8 cellular contexts compared by ENCODE assay signal in genomic region chr2:190534310-190535118, GRCh38. TPM values are rescaled to one million over a fixed set of nuclear protein-coding genes. Genes with fewer than 3 reads are reported as not detected.
DNase-seq lines count a peak whose midpoint lies in the region; ATAC-seq lines count a peak whose summit lies in the region.

TSS of gene NEMP2 (minus strand) at chr2:190534722. CDS start at chr2:190534655, 67 bp downstream.

- CTCF ChIA-PET in CD4-positive, alpha-beta memory T cell (lab: Charles Lee; ENCODE audit: partially characterized antibody): interaction anchor here (1.0 to 3.9 kb wide), 6 partner anchors 9 to 152 kb away, joined by 3 to 15 read pairs (median 3); no protein-coding TSS in a partner anchor

- H3K27ac ChIP-seq in CD4-positive, alpha-beta memory T cell (ENCODE audit: low read depth, low read length): peak within 1 kb of the TSS; percentile 87

- H3K9me3 Mint-ChIP-seq in CD4-positive, alpha-beta memory T cell: peaks cover 0 to 26% (median 12%) of the 10 kb centered on the region in 8 donors

- H3K4me1 Mint-ChIP-seq in CD4-positive, alpha-beta memory T cell: peaks cover 42 to 66% (median 52%) of the 10 kb centered on the region in 4 donors

- H3K27me3 Mint-ChIP-seq in CD4-positive, alpha-beta memory T cell: no peaks in the 10 kb centered on the region

- ATAC-seq in GM19372 (IDR thresholded peaks at IDR 0.05; ENCODE audit: low read depth, unreplicated experiment): peak; percentile 67
- ATAC-seq in HG03520 (IDR thresholded peaks at IDR 0.05; ENCODE audit: unreplicated experiment): peak; percentile 65

- peak; percentile 75 to 87 (median 81) for DNase-seq in CD4-positive, alpha-beta memory T cell
- DNase-seq in NT2/D1 (ENCODE audit: low read depth, low spot score) (peak; percentile 80), epidermal melanocyte (ENCODE audit: insufficient read length, low spot score) (peak; percentile 51), middle frontal gyrus (ENCODE audit: extremely low spot score, low spot score) (peak; percentile 35)
- peak; percentile 59 for DNase-seq in activated CD8-positive, alpha-beta memory T cell treated with anti-CD3 and anti-CD28 coated beads, Interleukin-2, amount 50 U/mL, for 24 hours (ENCODE audit: extremely low read depth)
- DNase-seq in stimulated activated CD8-positive, alpha-beta memory T cell treated with anti-CD3 and anti-CD28 coated beads, Interleukin-4, amount 100 ng/mL, for 24 hours (ENCODE audit: low read depth): peak; percentile 81

- peak within 1 kb of the TSS; percentile 94 to 99 (median 98) for H3K4me3 Mint-ChIP-seq in CD4-positive, alpha-beta memory T cell

- peaks cover 46% of the 10 kb centered on the region for H3K4me1 ChIP-seq in CD4-positive, alpha-beta memory T cell (ENCODE audit: insufficient read depth, low read length)
- H3K4me1 ChIP-seq in NT2/D1 (ENCODE audit: insufficient read depth, insufficient read length): peaks cover 2% of the 10 kb centered on the region

- POLR2A ChIA-PET in CD4-positive, alpha-beta memory T cell (lab: Charles Lee; ENCODE audit: partially characterized antibody): interaction anchor here (0.7 to 3.4 kb wide), 33 partner anchors 10 to 1143 kb away, joined by 3 to 55 read pairs (median 6); partner anchors contain the start of genes GLS, HIBCH, MFSD6 and NAB1

- H3K36me3 Mint-ChIP-seq in CD4-positive, alpha-beta memory T cell: peaks cover 13 to 21% of the 10 kb centered on the region in 2 donors

- intact Hi-C loops in CD4-positive, alpha-beta memory T cell (cut with micrococcal nuclease): loop anchor here (1.0 to 10.0 kb wide), 6 partner anchors 14 to 750 kb away; partner anchors contain the start of genes GLS, HIBCH, MFSD6 and ORMDL1

- H3K4me3 ChIP-seq in CD4-positive, alpha-beta memory T cell (ENCODE audit: low read length in 2 of 2): peak within 1 kb of the TSS; percentile 82 to 89
- H3K4me3 ChIP-seq in NT2/D1 (ENCODE audit: insufficient read length, low read depth): peak within 1 kb of the TSS; percentile 72

- no peaks in the 10 kb centered on the region for H3K36me3 ChIP-seq in CD4-positive, alpha-beta memory T cell (ENCODE audit: insufficient read depth, low read length)
- no peaks in the 10 kb centered on the region for H3K36me3 ChIP-seq in NT2/D1 (ENCODE audit: insufficient read depth, insufficient read length, low read length)

- no peaks in the 10 kb centered on the region for H3K27me3 ChIP-seq in CD4-positive, alpha-beta memory T cell (ENCODE audit: insufficient read depth, low read length)
- H3K27me3 ChIP-seq in NT2/D1 (ENCODE audit: insufficient read depth, insufficient read length): no peaks in the 10 kb centered on the region

- H3K27ac Mint-ChIP-seq in CD4-positive, alpha-beta memory T cell: peak within 1 kb of the TSS; percentile 99 to 100 (median 100)

- peak within 1 kb of the TSS; percentile 87 for H3K9ac ChIP-seq in NT2/D1 (ENCODE audit: insufficient read length, low read depth)

- H3K9me3 ChIP-seq in CD4-positive, alpha-beta memory T cell (ENCODE audit: control insufficient read depth in 1 of 2, low read length in 2 of 2): peaks cover 0 to 4% of the 10 kb centered on the region in 2 donors
- peaks cover 26% of the 10 kb centered on the region for H3K9me3 ChIP-seq in NT2/D1 (ENCODE audit: insufficient read depth, low read length)

RNA-seq across cellular contexts. Expression of gene NEMP2, which starts in this region (rescaled TPM):
- 10 to 100 TPM; 20.7 to 21.2 TPM for total RNA-seq in CD4-positive, alpha-beta memory T cell
- 10 to 100 TPM; 10.9 to 11.9 TPM for polyA plus RNA-seq in CD4-positive, alpha-beta memory T cell

Comparison
In these comparisons a context has a peak if more than half of its experiments do, and no peak if none do; other contexts are left out.
1. Peak in every context shown above with its lines: DNase-seq, ATAC-seq, H3K4me3 ChIP-seq and H3K27ac ChIP-seq.